Comparison of ENCODE assay signal across 10 cellular contexts in the genomic region with DNA sequence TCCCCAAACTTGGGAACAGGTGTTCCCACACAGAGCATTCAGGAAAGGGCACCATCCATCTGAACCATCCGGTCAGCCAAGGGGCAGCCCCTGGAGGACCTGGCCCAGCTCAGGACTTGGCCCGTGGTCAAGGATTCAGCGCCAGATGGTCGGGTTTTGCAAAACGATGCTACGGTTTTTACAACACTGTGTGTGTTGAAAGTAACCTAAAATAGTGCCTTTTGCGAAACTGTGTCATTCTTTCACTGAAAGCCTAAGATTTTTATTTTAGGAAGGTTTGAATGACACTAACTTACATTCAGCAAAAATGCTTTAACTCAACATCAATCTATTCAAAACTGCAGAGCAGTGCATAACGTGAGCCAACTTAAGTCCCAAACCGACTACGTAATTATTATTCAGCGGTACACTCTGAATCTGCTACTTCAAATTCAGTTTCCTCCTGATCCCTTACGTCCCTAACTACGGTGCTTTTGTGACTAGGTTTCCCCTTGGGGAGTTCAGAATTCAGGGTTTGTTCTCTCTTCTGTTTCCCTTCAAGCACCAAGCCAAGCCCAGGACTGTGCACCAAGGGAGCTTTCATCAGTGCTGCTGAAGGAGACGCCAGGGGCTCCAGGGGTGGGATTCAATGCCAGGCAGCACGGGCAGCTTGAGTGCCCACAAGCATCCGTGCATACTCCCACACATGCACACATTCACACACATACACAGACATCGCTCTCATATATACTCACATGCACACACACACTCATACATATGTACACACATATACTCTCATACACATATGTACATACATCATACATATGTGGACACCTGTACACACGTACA. TPM values are rescaled to one million over a fixed set of nuclear protein-coding genes. Genes with fewer than 3 reads are reported as not detected.
A peak's percentile ranks its signal among the peaks of the same experiment; 100 is the strongest.
DNase-seq lines count a peak whose midpoint lies in the region; ATAC-seq lines count a peak whose summit lies in the region.
"Had no signal": no experiment of that assay in that cellular context is flagged by ENCODE, and none has a peak within 500 bp of the region (broad histone marks: within the 10 kb centered on the region; RNA-seq: fewer than 3 reads in every experiment).

No MANE protein-coding gene starts in this region.

- CTCF ChIA-PET in CD8-positive, alpha-beta memory T cell (lab: Charles Lee) = interaction anchor here (2.1 kb wide), 1 partner anchor 147 kb away, joined by 5 read pairs; no protein-coding TSS in a partner anchor
- CTCF ChIA-PET in activated CD4-positive, alpha-beta T cell treated with anti-CD3 and anti-CD28 coated beads, Interleukin-2, amount 10 ng/mL, durations not matched to agents 7 days and 5 days (lab: Charles Lee) = no interaction called here

- peaks cover 26% of the 10 kb centered on the region for H3K36me3 ChIP-seq in CD8-positive, alpha-beta memory T cell (ENCODE audit: insufficient read depth, low read length)

- H3K36me3 Mint-ChIP-seq in CD8-positive, alpha-beta memory T cell = peaks cover 0 to 80% (median 12%) of the 10 kb centered on the region in 3 donors
- H3K36me3 Mint-ChIP-seq in activated naive CD8-positive, alpha-beta T cell treated with anti-CD3 and anti-CD28 coated beads, Interleukin-2, amount 50 U/mL, for 24 hours (ENCODE audit: low read depth) = peaks cover 14% of the 10 kb centered on the region
- peaks cover 20% of the 10 kb centered on the region for H3K36me3 Mint-ChIP-seq in activated CD4-positive, alpha-beta T cell treated with anti-CD3 and anti-CD28 coated beads, Interleukin-2, amount 10 ng/mL, durations not matched to agents 7 days and 5 days (ENCODE audit: low read depth)

- peaks cover 32% of the 10 kb centered on the region for H3K4me1 ChIP-seq in CD8-positive, alpha-beta memory T cell (ENCODE audit: insufficient read depth, low read length)

- ATAC-seq in GM19395 (IDR thresholded peaks at IDR 0.05; ENCODE audit: unreplicated experiment) = peak; percentile 30
- peak; percentile 1 for ATAC-seq in HG03097 (IDR thresholded peaks at IDR 0.05; ENCODE audit: low FRiP score, unreplicated experiment)
- ATAC-seq in activated naive CD8-positive, alpha-beta T cell treated with anti-CD3 and anti-CD28 coated beads, Interleukin-2, amount 50 U/mL, for 24 hours = no peak

- H3K27ac ChIP-seq in CD8-positive, alpha-beta memory T cell (ENCODE audit: low read depth, low read length) = no peak overlapping the region
- H3K27ac ChIP-seq: C4-2B had no signal

- no peaks in the 10 kb centered on the region for H3K27me3 Mint-ChIP-seq in CD8-positive, alpha-beta memory T cell
- no peaks in the 10 kb centered on the region for H3K27me3 Mint-ChIP-seq in activated naive CD8-positive, alpha-beta T cell treated with anti-CD3 and anti-CD28 coated beads, Interleukin-2, amount 50 U/mL, for 24 hours
- H3K27me3 Mint-ChIP-seq in activated CD4-positive, alpha-beta T cell treated with anti-CD3 and anti-CD28 coated beads, Interleukin-2, amount 10 ng/mL, durations not matched to agents 7 days and 5 days = no peaks in the 10 kb centered on the region

- peak overlapping the region in 2 of 7 donors; percentile 2 to 7 for H3K4me3 Mint-ChIP-seq in CD8-positive, alpha-beta memory T cell
- H3K4me3 Mint-ChIP-seq in activated naive CD8-positive, alpha-beta T cell treated with anti-CD3 and anti-CD28 coated beads, Interleukin-2, amount 50 U/mL, for 24 hours = no peak overlapping the region
- H3K4me3 Mint-ChIP-seq in activated CD4-positive, alpha-beta T cell treated with anti-CD3 and anti-CD28 coated beads, Interleukin-2, amount 10 ng/mL, durations not matched to agents 7 days and 5 days = no peak overlapping the region

- DNase-seq in CD8-positive, alpha-beta memory T cell = no peak
- no peak for DNase-seq in activated naive CD8-positive, alpha-beta T cell treated with anti-CD3 and anti-CD28 coated beads, Interleukin-2, amount 50 U/mL, for 24 hours
- DNase-seq in H4 (ENCODE audit: low spot score) (no peak), hepatic stellate cell (ENCODE audit: low spot score) (no peak), GOT3 (lab: John Stamatoyannopoulos, UW) (no peak)
- no peak for DNase-seq in activated CD4-positive, alpha-beta T cell treated with anti-CD3 and anti-CD28 coated beads, Interleukin-2, amount 10 ng/mL, durations not matched to agents 7 days and 5 days
- DNase-seq: activated CD4-positive, CD25-positive, alpha-beta regulatory T cell had no signal

- H3K27ac Mint-ChIP-seq in CD8-positive, alpha-beta memory T cell = peak overlapping the region; percentile 2 to 99 (median 50)
- peak overlapping the region; percentile 67 for H3K27ac Mint-ChIP-seq in activated naive CD8-positive, alpha-beta T cell treated with anti-CD3 and anti-CD28 coated beads, Interleukin-2, amount 50 U/mL, for 24 hours
- no peak overlapping the region for H3K27ac Mint-ChIP-seq in activated CD4-positive, alpha-beta T cell treated with anti-CD3 and anti-CD28 coated beads, Interleukin-2, amount 10 ng/mL, durations not matched to agents 7 days and 5 days

- H3K9me3 Mint-ChIP-seq in CD8-positive, alpha-beta memory T cell = no peaks in the 10 kb centered on the region
- H3K9me3 Mint-ChIP-seq in activated naive CD8-positive, alpha-beta T cell treated with anti-CD3 and anti-CD28 coated beads, Interleukin-2, amount 50 U/mL, for 24 hours = no peaks in the 10 kb centered on the region
- no peaks in the 10 kb centered on the region for H3K9me3 Mint-ChIP-seq in activated CD4-positive, alpha-beta T cell treated with anti-CD3 and anti-CD28 coated beads, Interleukin-2, amount 10 ng/mL, durations not matched to agents 7 days and 5 days

- no peaks in the 10 kb centered on the region for H3K27me3 ChIP-seq in CD8-positive, alpha-beta memory T cell (ENCODE audit: insufficient read depth, low read length, poor library complexity, severe bottlenecking)

- POLR2A ChIA-PET in CD8-positive, alpha-beta memory T cell (lab: Charles Lee) = no interaction called here
- POLR2A ChIA-PET in activated CD4-positive, alpha-beta T cell treated with anti-CD3 and anti-CD28 coated beads, Interleukin-2, amount 10 ng/mL, durations not matched to agents 7 days and 5 days (lab: Charles Lee) = no interaction called here

- peaks cover 59 to 91% (median 78%) of the 10 kb centered on the region in 3 donors for H3K4me1 Mint-ChIP-seq in CD8-positive, alpha-beta memory T cell
- peaks cover 69% of the 10 kb centered on the region for H3K4me1 Mint-ChIP-seq in activated naive CD8-positive, alpha-beta T cell treated with anti-CD3 and anti-CD28 coated beads, Interleukin-2, amount 50 U/mL, for 24 hours
- peaks cover 32% of the 10 kb centered on the region for H3K4me1 Mint-ChIP-seq in activated CD4-positive, alpha-beta T cell treated with anti-CD3 and anti-CD28 coated beads, Interleukin-2, amount 10 ng/mL, durations not matched to agents 7 days and 5 days

- H3K4me3 ChIP-seq in CD8-positive, alpha-beta memory T cell (ENCODE audit: low read length) = no peak overlapping the region

- no peaks in the 10 kb centered on the region for H3K9me3 ChIP-seq in CD8-positive, alpha-beta memory T cell (ENCODE audit: low read length)

RNA-seq across cellular contexts. Expression of a gene that starts 25.8 kb away (rescaled TPM):
- total RNA-seq in CD8-positive, alpha-beta memory T cell = 100 to 1,000 TPM in 1 of 2 experiments, 10 to 100 TPM in 1; 92.5 to 101 TPM
- 95.9 TPM for polyA plus RNA-seq in CD8-positive, alpha-beta memory T cell
- total RNA-seq in H4 (2014; rRNA removed; shearing (Covaris generic)) = 23.9 and 31.2 TPM in 2 replicates
- total RNA-seq in activated CD4-positive, alpha-beta T cell treated with anti-CD3 and anti-CD28 coated beads, Interleukin-2, amount 10 ng/mL, durations not matched to agents 7 days and 5 days = 10 to 100 TPM; 69.5 to 77.0 TPM

RNA-seq across cellular contexts. Expression of a gene that starts 52.8 kb away (rescaled TPM):
- not detected for total RNA-seq in CD8-positive, alpha-beta memory T cell
- polyA plus RNA-seq in CD8-positive, alpha-beta memory T cell = not detected
- not detected in 2 replicates for total RNA-seq in H4 (2014; rRNA removed; shearing (Covaris generic))
- under 1 TPM in 1 of 2 experiments, not detected in 1; 0.08 TPM for total RNA-seq in activated CD4-positive, alpha-beta T cell treated with anti-CD3 and anti-CD28 coated beads, Interleukin-2, amount 10 ng/mL, durations not matched to agents 7 days and 5 days
